In genomic region chrX:35826503-35826902, GRCh38 we compare ENCODE assay signal across 22 cellular contexts. TPM values are rescaled to one million over a fixed set of nuclear protein-coding genes. Genes with fewer than 3 reads are reported as not detected.
"Had no signal": no experiment of that assay in that cellular context is flagged by ENCODE, and none has a peak within 500 bp of the region (broad histone marks: within the 10 kb centered on the region; RNA-seq: fewer than 3 reads in every experiment).

No MANE protein-coding gene starts in this region.

- H3K9me3 Mint-ChIP-seq: activated CD4-positive, alpha-beta T cell treated with anti-CD3 and anti-CD28 coated beads, Interleukin-2, amount 10 ng/mL, durations not matched to agents 7 days and 5 days had no signal

- H3K27ac ChIP-seq: coronary artery, testis, uterus had no signal

- DNase-seq: activated CD4-positive, alpha-beta T cell treated with anti-CD3 and anti-CD28 coated beads, Interleukin-2, amount 10 ng/mL, durations not matched to agents 7 days and 5 days; activated CD4-positive, CD25-positive, alpha-beta regulatory T cell; activated CD8-positive, alpha-beta memory T cell treated with anti-CD3 and anti-CD28 coated beads for 24 hours; activated naive CD4-positive, alpha-beta T cell treated with anti-CD3 and anti-CD28 coated beads, Interleukin-2, amount 10 ng/mL, durations not matched to agents 7 days and 5 days; central memory CD4-positive, alpha-beta T cell; effector CD8-positive, alpha-beta T cell; hypothalamus; natural killer cell; occipital lobe; stimulated activated CD4-positive, alpha-beta T cell treated with anti-CD3 and anti-CD28 coated beads, Interleukin-4, amount 100 ng/mL, for 1 hour; stimulated activated CD8-positive, alpha-beta memory T cell treated with anti-CD3 and anti-CD28 coated beads, Interleukin-4, amount 100 ng/mL, for 48 hours; T-helper 2 cell; testis; uterus had no signal

- H3K27me3 Mint-ChIP-seq: activated CD4-positive, alpha-beta T cell treated with anti-CD3 and anti-CD28 coated beads, Interleukin-2, amount 10 ng/mL, durations not matched to agents 7 days and 5 days; activated naive CD4-positive, alpha-beta T cell treated with anti-CD3 and anti-CD28 coated beads, Interleukin-2, amount 10 ng/mL, durations not matched to agents 7 days and 5 days; activated T-helper 17 cell treated with anti-CD3 and anti-CD28 coated beads, Interleukin-2, amount 50 U/mL, for 72 hours; stimulated activated naive CD8-positive, alpha-beta T cell treated with anti-CD3 and anti-CD28 coated beads, Interleukin-15, Interleukin-2, amounts not matched to agents 100 ng/mL and 50 ng/mL, for 24 hours had no signal

- H3K36me3 ChIP-seq: uterus had no signal

- H3K36me3 Mint-ChIP-seq: activated naive CD4-positive, alpha-beta T cell treated with anti-CD3 and anti-CD28 coated beads, Interleukin-2, amount 10 ng/mL, durations not matched to agents 7 days and 5 days had no signal

- H3K4me3 Mint-ChIP-seq: activated CD4-positive, alpha-beta T cell treated with anti-CD3 and anti-CD28 coated beads, Interleukin-2, amount 10 ng/mL, durations not matched to agents 7 days and 5 days; activated naive CD4-positive, alpha-beta T cell treated with anti-CD3 and anti-CD28 coated beads, Interleukin-2, amount 10 ng/mL, durations not matched to agents 7 days and 5 days; activated T-helper 17 cell treated with anti-CD3 and anti-CD28 coated beads, Interleukin-2, amount 50 U/mL, for 72 hours; natural killer cell; stimulated activated naive CD8-positive, alpha-beta T cell treated with anti-CD3 and anti-CD28 coated beads, Interleukin-15, Interleukin-2, amounts not matched to agents 100 ng/mL and 50 ng/mL, for 24 hours had no signal

- H3K9me3 ChIP-seq: testis, uterus had no signal

- H3K4me1 ChIP-seq: testis, uterus had no signal

- ATAC-seq: activated T-helper 17 cell treated with anti-CD3 and anti-CD28 coated beads, Interleukin-2, amount 50 U/mL, for 72 hours; natural killer cell had no signal

- H3K4me3 ChIP-seq: coronary artery, lung, testis, uterus had no signal

- H3K4me1 Mint-ChIP-seq: activated CD4-positive, alpha-beta T cell treated with anti-CD3 and anti-CD28 coated beads, Interleukin-2, amount 10 ng/mL, durations not matched to agents 7 days and 5 days; activated naive CD4-positive, alpha-beta T cell treated with anti-CD3 and anti-CD28 coated beads, Interleukin-2, amount 10 ng/mL, durations not matched to agents 7 days and 5 days; activated T-helper 17 cell treated with anti-CD3 and anti-CD28 coated beads, Interleukin-2, amount 50 U/mL, for 72 hours; natural killer cell had no signal

- H3K27me3 ChIP-seq: testis, uterus had no signal

- H3K27ac Mint-ChIP-seq: activated CD4-positive, alpha-beta T cell treated with anti-CD3 and anti-CD28 coated beads, Interleukin-2, amount 10 ng/mL, durations not matched to agents 7 days and 5 days; activated naive CD4-positive, alpha-beta T cell treated with anti-CD3 and anti-CD28 coated beads, Interleukin-2, amount 10 ng/mL, durations not matched to agents 7 days and 5 days; activated T-helper 17 cell treated with anti-CD3 and anti-CD28 coated beads, Interleukin-2, amount 50 U/mL, for 72 hours; natural killer cell; stimulated activated naive CD8-positive, alpha-beta T cell treated with anti-CD3 and anti-CD28 coated beads, Interleukin-15, Interleukin-2, amounts not matched to agents 100 ng/mL and 50 ng/mL, for 24 hours had no signal

RNA-seq across cellular contexts. Expression of gene MAGEB16, which starts 28.4 kb away (rescaled TPM):
- total RNA-seq: activated CD4-positive, alpha-beta T cell treated with anti-CD3 and anti-CD28 coated beads, Interleukin-2, amount 10 ng/mL, durations not matched to agents 7 days and 5 days; activated T-helper 17 cell treated with anti-CD3 and anti-CD28 coated beads, Interleukin-2, amount 50 U/mL, for 72 hours; epithelial cell of proximal tubule; lung; mucosa of gallbladder; natural killer cell; occipital lobe; pulmonary artery endothelial cell; uterus had no signal
- polyA plus RNA-seq: adipose tissue, lung had no signal
